ENCODE assay signal across 15 cellular contexts in genomic region chr2:16073471-16073870, GRCh38.
DNase-seq lines count a peak whose midpoint lies in the region; ATAC-seq lines count a peak whose summit lies in the region.
"Had no signal": no experiment of that assay in that cellular context is flagged by ENCODE, and none has a peak within 500 bp of the region (broad histone marks: within the 10 kb centered on the region; RNA-seq: fewer than 3 reads in every experiment).

No MANE protein-coding gene starts in this region.

- H3K18ac ChIP-seq in neuronal stem cell (ENCODE audit: low read length), result no peak overlapping the region

- H3K27ac ChIP-seq in BLaER1 (peak overlapping the region; percentile 62), neuronal stem cell (replicated peaks; ENCODE audit: low read length) (no peak overlapping the region)
- no peak overlapping the region for H3K27ac ChIP-seq in naive thymus-derived CD4-positive, alpha-beta T cell (ENCODE audit: low read depth, low read length)
- H3K27ac ChIP-seq: C4-2B had no signal

- peak; percentile 8 for ATAC-seq in naive thymus-derived CD4-positive, alpha-beta T cell
- ATAC-seq in GM19452 (IDR thresholded peaks at IDR 0.05; ENCODE audit: unreplicated experiment), result no peak
- ATAC-seq: CD8-positive, alpha-beta T cell had no signal

- peak overlapping the region; percentile 24 for H2BK12ac ChIP-seq in neuronal stem cell (ENCODE audit: low read length)

- no CpG with 5 or more reads among the region's 4 CpGs for WGBS in neuronal stem cell (ENCODE audit: extremely low coverage in 2 of 2, insufficient read length in 2 of 2, insufficient replicate concordance in 1 of 2), 2 donors

- H3K9ac ChIP-seq in BLaER1 (no peak overlapping the region), neuronal stem cell (ENCODE audit: low read depth, low read length, poor library complexity) (no peak overlapping the region)

- no peak overlapping the region for H3K4me3 ChIP-seq in BLaER1
- no peak overlapping the region for H3K4me3 ChIP-seq in naive thymus-derived CD4-positive, alpha-beta T cell (ENCODE audit: low read length)
- no peak overlapping the region for H3K4me3 ChIP-seq in neuronal stem cell (ENCODE audit: low read length in 2 of 2)

- H2AFZ ChIP-seq in neuronal stem cell (ENCODE audit: low read length), result no peak overlapping the region

- peak overlapping the region; percentile 81 for H2BK15ac ChIP-seq in neuronal stem cell (ENCODE audit: low read length)

- H3K27me3 ChIP-seq in BLaER1 (no peaks in the 10 kb centered on the region), neuronal stem cell (ENCODE audit: control insufficient read depth in 3 of 3, insufficient read depth in 3 of 3, low read depth in 1 of 3, low read length in 3 of 3) (no peaks in the 10 kb centered on the region)
- H3K27me3 ChIP-seq in naive thymus-derived CD4-positive, alpha-beta T cell (ENCODE audit: control insufficient read depth in 2 of 2, insufficient read depth in 2 of 2, low read length in 2 of 2), result no peaks in the 10 kb centered on the region

- POLR2A ChIA-PET in naive thymus-derived CD4-positive, alpha-beta T cell (lab: Charles Lee), result no interaction called here
- POLR2A ChIA-PET in activated CD4-positive, alpha-beta T cell treated with anti-CD3 and anti-CD28 coated beads, Interleukin-2, amount 10 ng/mL, durations not matched to agents 7 days and 5 days (lab: Charles Lee), result no interaction called here

- H3K4ac ChIP-seq in neuronal stem cell (ENCODE audit: low read length), result no peak overlapping the region

- H3K14ac ChIP-seq in neuronal stem cell (ENCODE audit: low read length), result no peak overlapping the region

- no peak overlapping the region for H3K27ac Mint-ChIP-seq in naive thymus-derived CD4-positive, alpha-beta T cell
- H3K27ac Mint-ChIP-seq in activated CD4-positive, alpha-beta T cell treated with anti-CD3 and anti-CD28 coated beads, Interleukin-2, amount 10 ng/mL, durations not matched to agents 7 days and 5 days, result no peak overlapping the region
- H3K27ac Mint-ChIP-seq: CD4-positive, alpha-beta T cell; CD8-positive, alpha-beta T cell had no signal

- peaks cover 28% of the 10 kb centered on the region for H3K4me1 ChIP-seq in BLaER1
- no peaks in the 10 kb centered on the region for H3K4me1 ChIP-seq in naive thymus-derived CD4-positive, alpha-beta T cell (ENCODE audit: control insufficient read depth in 2 of 2, insufficient read depth in 2 of 2, low read length in 2 of 2)
- H3K4me1 ChIP-seq in neuronal stem cell (ENCODE audit: control insufficient read depth in 2 of 2, insufficient read depth in 1 of 2, low read depth in 1 of 2, low read length in 2 of 2), result peaks cover 16 to 20% of the 10 kb centered on the region in 2 donors

- no peaks in the 10 kb centered on the region for H4K20me1 ChIP-seq in BLaER1

- H3K79me1 ChIP-seq in neuronal stem cell (ENCODE audit: low read depth, low read length), result no peaks in the 10 kb centered on the region

- H3K27me3 Mint-ChIP-seq in naive thymus-derived CD4-positive, alpha-beta T cell, result no peaks in the 10 kb centered on the region
- no peaks in the 10 kb centered on the region for H3K27me3 Mint-ChIP-seq in activated CD4-positive, alpha-beta T cell treated with anti-CD3 and anti-CD28 coated beads, Interleukin-2, amount 10 ng/mL, durations not matched to agents 7 days and 5 days
- H3K27me3 Mint-ChIP-seq: CD4-positive, alpha-beta T cell had no signal

- no peaks in the 10 kb centered on the region for H3K36me3 ChIP-seq in BLaER1
- no peaks in the 10 kb centered on the region for H3K36me3 ChIP-seq in naive thymus-derived CD4-positive, alpha-beta T cell (ENCODE audit: control insufficient read depth in 2 of 3, insufficient read depth in 3 of 3, low read length in 3 of 3)
- no peaks in the 10 kb centered on the region for H3K36me3 ChIP-seq in neuronal stem cell (replicated peaks in 1 of 2; ENCODE audit: control insufficient read depth in 2 of 2, insufficient read depth in 2 of 2, low read length in 2 of 2)

- no peak overlapping the region for H2BK5ac ChIP-seq in neuronal stem cell (ENCODE audit: low read length)

- H2AK5ac ChIP-seq in neuronal stem cell (ENCODE audit: low read depth, low read length), result peak overlapping the region; percentile 26

- no peak overlapping the region for H4K8ac ChIP-seq in neuronal stem cell (ENCODE audit: low read depth, low read length)

- CTCF ChIA-PET in naive thymus-derived CD4-positive, alpha-beta T cell (lab: Charles Lee), result no interaction called here
- CTCF ChIA-PET in activated CD4-positive, alpha-beta T cell treated with anti-CD3 and anti-CD28 coated beads, Interleukin-2, amount 10 ng/mL, durations not matched to agents 7 days and 5 days (lab: Charles Lee), result no interaction called here

- intact Hi-C loops in naive thymus-derived CD4-positive, alpha-beta T cell (cut with micrococcal nuclease), result no loop called here

- no peaks in the 10 kb centered on the region for H3K36me3 Mint-ChIP-seq in naive thymus-derived CD4-positive, alpha-beta T cell
- no peaks in the 10 kb centered on the region for H3K36me3 Mint-ChIP-seq in activated CD4-positive, alpha-beta T cell treated with anti-CD3 and anti-CD28 coated beads, Interleukin-2, amount 10 ng/mL, durations not matched to agents 7 days and 5 days (ENCODE audit: low read depth)
- H3K36me3 Mint-ChIP-seq: CD8-positive, alpha-beta T cell had no signal

- H3K9me3 ChIP-seq in BLaER1 (no peaks in the 10 kb centered on the region), neuronal stem cell (replicated peaks in 1 of 2; ENCODE audit: control insufficient read depth in 2 of 2, insufficient read depth in 1 of 2, low read depth in 1 of 2, low read length in 2 of 2) (peaks cover 0 to 7% of the 10 kb centered on the region in 2 donors)
- H3K9me3 ChIP-seq in naive thymus-derived CD4-positive, alpha-beta T cell (ENCODE audit: control insufficient read depth in 2 of 3, low read length in 3 of 3), result no peaks in the 10 kb centered on the region
- H3K9me3 ChIP-seq: Caco-2 had no signal

- H3K4me3 Mint-ChIP-seq in naive thymus-derived CD4-positive, alpha-beta T cell, result no peak overlapping the region
- H3K4me3 Mint-ChIP-seq in activated CD4-positive, alpha-beta T cell treated with anti-CD3 and anti-CD28 coated beads, Interleukin-2, amount 10 ng/mL, durations not matched to agents 7 days and 5 days, result no peak overlapping the region
- H3K4me3 Mint-ChIP-seq: CD4-positive, alpha-beta T cell; CD8-positive, alpha-beta T cell had no signal

- H2BK120ac ChIP-seq in neuronal stem cell (ENCODE audit: low read depth, low read length), result no peak overlapping the region

- peak overlapping the region; percentile 69 for H3K4me2 ChIP-seq in BLaER1
- H3K4me2 ChIP-seq in neuronal stem cell (ENCODE audit: insufficient read depth, low read length, poor library complexity, severe bottlenecking), result no peak overlapping the region

- no peaks in the 10 kb centered on the region for H3K9me3 Mint-ChIP-seq in naive thymus-derived CD4-positive, alpha-beta T cell
- H3K9me3 Mint-ChIP-seq in activated CD4-positive, alpha-beta T cell treated with anti-CD3 and anti-CD28 coated beads, Interleukin-2, amount 10 ng/mL, durations not matched to agents 7 days and 5 days, result no peaks in the 10 kb centered on the region
- H3K9me3 Mint-ChIP-seq: CD4-positive, alpha-beta T cell; CD8-positive, alpha-beta T cell had no signal

- no peaks in the 10 kb centered on the region for H3K4me1 Mint-ChIP-seq in naive thymus-derived CD4-positive, alpha-beta T cell
- no peaks in the 10 kb centered on the region for H3K4me1 Mint-ChIP-seq in activated CD4-positive, alpha-beta T cell treated with anti-CD3 and anti-CD28 coated beads, Interleukin-2, amount 10 ng/mL, durations not matched to agents 7 days and 5 days

- no peak overlapping the region for H4K91ac ChIP-seq in neuronal stem cell (ENCODE audit: low read depth, low read length, poor library complexity)

- peak in 1 of 9 donors; percentile 1 for DNase-seq in naive thymus-derived CD4-positive, alpha-beta T cell
- DNase-seq in neuronal stem cell (ENCODE audit: low spot score), result no peak
- no peak for DNase-seq in activated CD4-positive, alpha-beta T cell treated with anti-CD3 and anti-CD28 coated beads, Interleukin-2, amount 10 ng/mL, durations not matched to agents 7 days and 5 days
- DNase-seq in activated gamma-delta T cell (lab: John Stamatoyannopoulos, UW), result no peak
- DNase-seq: 8988T; ACHN; Caco-2; Calu3; CD4-positive, alpha-beta T cell; CD8-positive, alpha-beta T cell; DMS79 treated with DMSO at 0.1 percent for 48 hours; GF-D8 had no signal

- H3K23ac ChIP-seq in neuronal stem cell (ENCODE audit: low read depth, low read length, poor library complexity), result no peak overlapping the region
